ENCODE assay signal across 30 cellular contexts in the genomic region with DNA sequence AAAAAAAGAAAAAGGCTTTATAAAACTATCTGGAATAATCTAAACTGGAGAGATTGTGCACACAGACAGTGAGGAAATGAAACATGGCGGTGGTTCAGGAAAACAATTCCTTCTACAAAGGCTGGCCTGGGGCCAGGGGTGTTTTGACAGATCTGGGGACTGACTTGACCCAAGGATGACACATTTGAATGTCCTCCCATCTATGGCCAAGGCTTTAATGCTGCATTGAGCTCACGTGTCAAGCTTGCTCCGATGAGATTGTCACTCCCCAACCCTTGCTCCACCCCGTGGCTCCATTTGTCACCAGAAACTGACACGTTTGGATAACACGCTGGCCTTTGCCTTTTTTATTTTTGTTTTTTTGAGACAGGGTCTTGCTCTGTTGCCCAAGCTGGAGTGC.
"Had no signal": no experiment of that assay in that cellular context is flagged by ENCODE, and none has a peak within 500 bp of the region (broad histone marks: within the 10 kb centered on the region; RNA-seq: fewer than 3 reads in every experiment).

No MANE protein-coding gene starts in this region.

- H3K4me2 ChIP-seq: smooth muscle cell had no signal

- H3K9me3 ChIP-seq: esophagus muscularis mucosa, heart right ventricle, lower lobe of right lung, psoas muscle, sigmoid colon, thyroid gland, upper lobe of left lung, vagina had no signal

- H3K27me3 Mint-ChIP-seq: activated B cell treated with CpG ODN at 0.5 μM for 24 hours; activated naive CD8-positive, alpha-beta T cell treated with anti-CD3 and anti-CD28 coated beads, Interleukin-2, amount 10 ng/mL, durations not matched to agents 7 days and 5 days; stimulated activated naive CD8-positive, alpha-beta T cell treated with anti-CD3 and anti-CD28 coated beads, Interleukin-15, amount 100 ng/mL, for 72 hours had no signal

- FAIRE-seq: astrocyte had no signal

- H3K27ac Mint-ChIP-seq: activated B cell treated with CpG ODN at 0.5 μM for 24 hours; activated naive CD4-positive, alpha-beta T cell treated with anti-CD3 and anti-CD28 coated beads for 36 hours; activated naive CD8-positive, alpha-beta T cell treated with anti-CD3 and anti-CD28 coated beads, Interleukin-2, amount 10 ng/mL, durations not matched to agents 7 days and 5 days; endodermal cell; mesothelial cell of epicardium; stimulated activated memory B cell treated with anti-CD40 and anti-IgM and Interleukin-4, amounts not matched to agents 10 μg/mL and 1 μg/mL and 100 μg/mL, for 72 hours had no signal

- H3K27ac ChIP-seq: brain microvascular endothelial cell, coronary artery, esophagus muscularis mucosa, heart right ventricle, lower lobe of right lung, parathyroid adenoma, psoas muscle, sigmoid colon, thyroid gland, upper lobe of left lung, vagina had no signal

- H2AFZ ChIP-seq: parathyroid adenoma had no signal

- H3K36me3 Mint-ChIP-seq: activated naive CD8-positive, alpha-beta T cell treated with anti-CD3 and anti-CD28 coated beads, Interleukin-2, amount 10 ng/mL, durations not matched to agents 7 days and 5 days; mesothelial cell of epicardium; naive B cell; stimulated activated memory B cell treated with anti-CD40 and anti-IgM and Interleukin-4, amounts not matched to agents 10 μg/mL and 1 μg/mL and 100 μg/mL, for 72 hours had no signal

- DNase-seq: activated B cell treated with CpG ODN at 0.5 μM for 24 hours; activated effector memory CD4-positive, alpha-beta T cell treated with Interleukin-2 at 50 U/mL for 16 hours; activated naive CD4-positive, alpha-beta T cell treated with anti-CD3 and anti-CD28 coated beads for 36 hours; activated naive CD8-positive, alpha-beta T cell treated with anti-CD3 and anti-CD28 coated beads, Interleukin-2, amount 10 ng/mL, durations not matched to agents 7 days and 5 days; activated T-cell treated with anti-CD3 and anti-CD28 coated beads for 4 hours; amniotic stem cell; brain microvascular endothelial cell; endodermal cell; foreskin melanocyte; heart right ventricle; lower lobe of right lung; naive B cell; occipital lobe; psoas muscle; sigmoid colon; stimulated activated CD4-positive, alpha-beta T cell treated with anti-CD3 and anti-CD28 coated beads, Interleukin-1b, Interleukin-23, amount 100 ng/mL, for 48 hours; stimulated activated CD4-positive, alpha-beta T cell treated with anti-CD3 and anti-CD28 coated beads, Interleukin-4, amount 100 ng/mL, for 4 hours; stimulated activated CD8-positive, alpha-beta memory T cell treated with anti-CD3 and anti-CD28 coated beads, Interleukin-4, amount 100 ng/mL, for 48 hours; stimulated activated naive CD8-positive, alpha-beta T cell treated with anti-CD3 and anti-CD28 coated beads, Interleukin-15, amount 100 ng/mL, for 72 hours; T-helper 2 cell; upper lobe of left lung had no signal

- H3K9me3 Mint-ChIP-seq: activated B cell treated with CpG ODN at 0.5 μM for 24 hours; activated naive CD4-positive, alpha-beta T cell treated with anti-CD3 and anti-CD28 coated beads for 36 hours; activated naive CD8-positive, alpha-beta T cell treated with anti-CD3 and anti-CD28 coated beads, Interleukin-2, amount 10 ng/mL, durations not matched to agents 7 days and 5 days; mesothelial cell of epicardium; naive B cell; stimulated activated memory B cell treated with anti-CD40 and anti-IgM and Interleukin-4, amounts not matched to agents 10 μg/mL and 1 μg/mL and 100 μg/mL, for 72 hours; stimulated activated naive CD8-positive, alpha-beta T cell treated with anti-CD3 and anti-CD28 coated beads, Interleukin-15, amount 100 ng/mL, for 72 hours had no signal

- H3K9ac ChIP-seq: parathyroid adenoma had no signal

- H3K36me3 ChIP-seq: brain microvascular endothelial cell, esophagus muscularis mucosa, heart right ventricle, lower lobe of right lung, sigmoid colon, thyroid gland, upper lobe of left lung, vagina had no signal

- H3K79me2 ChIP-seq: parathyroid adenoma had no signal

- H3K4me3 ChIP-seq: coronary artery, esophagus muscularis mucosa, heart right ventricle, lower lobe of right lung, psoas muscle, sigmoid colon, smooth muscle cell, thyroid gland, upper lobe of left lung, vagina had no signal

- H3K27me3 ChIP-seq: brain microvascular endothelial cell, esophagus muscularis mucosa, heart right ventricle, sigmoid colon, thyroid gland, upper lobe of left lung, vagina had no signal

- H3K4me1 ChIP-seq: lower lobe of right lung, parathyroid adenoma, psoas muscle, thyroid gland, vagina had no signal

- H3K4me1 Mint-ChIP-seq: activated B cell treated with CpG ODN at 0.5 μM for 24 hours; naive B cell; stimulated activated memory B cell treated with anti-CD40 and anti-IgM and Interleukin-4, amounts not matched to agents 10 μg/mL and 1 μg/mL and 100 μg/mL, for 72 hours had no signal

- H3K4me3 Mint-ChIP-seq: activated B cell treated with CpG ODN at 0.5 μM for 24 hours; activated naive CD4-positive, alpha-beta T cell treated with anti-CD3 and anti-CD28 coated beads for 36 hours; activated naive CD8-positive, alpha-beta T cell treated with anti-CD3 and anti-CD28 coated beads, Interleukin-2, amount 10 ng/mL, durations not matched to agents 7 days and 5 days; endodermal cell; mesothelial cell of epicardium; naive B cell; stimulated activated memory B cell treated with anti-CD40 and anti-IgM and Interleukin-4, amounts not matched to agents 10 μg/mL and 1 μg/mL and 100 μg/mL, for 72 hours; stimulated activated naive CD8-positive, alpha-beta T cell treated with anti-CD3 and anti-CD28 coated beads, Interleukin-15, amount 100 ng/mL, for 72 hours had no signal

- ATAC-seq: heart right ventricle; lower lobe of right lung; psoas muscle; stimulated activated memory B cell treated with anti-CD40 and anti-IgM and Interleukin-4, amounts not matched to agents 10 μg/mL and 1 μg/mL and 100 μg/mL, for 72 hours; stimulated activated naive CD8-positive, alpha-beta T cell treated with anti-CD3 and anti-CD28 coated beads, Interleukin-15, amount 100 ng/mL, for 72 hours had no signal
